In genomic region chr2:189412330-189412953, GRCh38 we compare ENCODE assay signal across 7 cellular contexts. TPM values are rescaled to one million over a fixed set of nuclear protein-coding genes. Genes with fewer than 3 reads are reported as not detected.
DNase-seq lines count a peak whose midpoint lies in the region; ATAC-seq, FAIRE-seq and TF ChIP-seq lines count a peak whose summit lies in the region.

No MANE protein-coding gene starts in this region.

- no peaks in the 10 kb centered on the region for H3K36me3 ChIP-seq in K562 (ENCODE audit: control insufficient read depth, insufficient read depth, low read length)
- no peaks in the 10 kb centered on the region for H3K36me3 ChIP-seq in kidney epithelial cell (ENCODE audit: control insufficient read depth, insufficient read depth, low read length)

- CTCF ChIA-PET in K562 (lab: Yijun Ruan, JAX; ENCODE audit: low intra/inter-chr PET ratio): interaction anchor here (0.7 to 1.9 kb wide), 5 partner anchors 269 to 1913 kb away, joined by 3 to 9 read pairs (median 4); no protein-coding TSS in a partner anchor

- H3K4me1 ChIP-seq in K562 (replicated peaks in 1 of 2; ENCODE audit: control insufficient read depth in 2 of 2, insufficient read depth in 2 of 2, low read length in 2 of 2): no peaks in the 10 kb centered on the region

- 1% methylated on average over 4 of the region's 4 CpGs for WGBS in K562 (ENCODE audit: insufficient coverage, low coverage, missing lambda C conversion rate)

- POLR2A ChIA-PET in K562 (lab: Yijun Ruan, JAX): no interaction called here

- ATAC-seq in GM19468 (IDR thresholded peaks at IDR 0.05; ENCODE audit: extremely low read depth, unreplicated experiment) (peak; percentile 78), K562 (peak; percentile 71)

- TF ChIP-seq EP300 in K562 (IDR thresholded peaks at IDR 0.05; ENCODE audit: low read length): no peak

- no peaks in the 10 kb centered on the region for H4K20me1 ChIP-seq in K562 (replicated peaks; ENCODE audit: control insufficient read depth, insufficient read depth, low read length)

- H3K4me3 ChIP-seq in HL-60 (replicated peaks; ENCODE audit: insufficient read depth, low read length) (no peak overlapping the region), K562 (no peak overlapping the region), kidney epithelial cell (ENCODE audit: low read depth, low read length) (no peak overlapping the region)

- no peaks in the 10 kb centered on the region for H3K79me2 ChIP-seq in K562 (ENCODE audit: control insufficient read depth, insufficient read depth, low read length)

- DNase-seq in EL: peak; percentile 67
- DNase-seq in HL-60 (ENCODE audit: low read depth in 1 of 2, low spot score in 1 of 2): peak in 1 of 2 experiments; percentile 18
- DNase-seq in RPMI8226: peak; percentile 42
- peak; percentile 13 to 43 (median 18) for DNase-seq in K562 (ENCODE audit: extremely low read depth in 1 of 4, low spot score in 3 of 4)
- no peak for DNase-seq in kidney epithelial cell (ENCODE audit: low read depth)
- peak; percentile 21 for DNase-seq in stimulated activated CD4-positive, alpha-beta T cell treated with anti-CD3 and anti-CD28 coated beads, Interleukin-4, amount 100 ng/mL, for 1 hour

- TF ChIP-seq RAD21 in K562 (CRISPR knock-in tag; conservative IDR thresholded peaks at IDR 0.05 in 1 of 2, IDR thresholded peaks at IDR 0.05 in 1 of 2): peak; percentile 76 to 78

- no peak overlapping the region for H2AFZ ChIP-seq in K562 (ENCODE audit: low read depth, low read length)

- H3K9me3 ChIP-seq in K562 (replicated peaks; ENCODE audit: control insufficient read depth, insufficient read depth, low read depth, low read length): no peaks in the 10 kb centered on the region

- no peak for TF ChIP-seq POLR2A in K562 (conservative IDR thresholded peaks at IDR 0.05)

- in situ Hi-C loops in K562 (cut with MboI): loop anchor here (25.0 kb wide), 1 partner anchor 1900 kb away; no protein-coding TSS in a partner anchor

- TF ChIP-seq CTCF in HL-60 (IDR thresholded peaks at IDR 0.05; ENCODE audit: insufficient read depth, low read length): peak; percentile 21
- TF ChIP-seq CTCF in K562 (IDR thresholded peaks at IDR 0.05 in 2 of 3, conservative IDR thresholded peaks at IDR 0.05 in 1 of 3; ENCODE audit: insufficient read depth in 2 of 3, low read depth in 1 of 3, low read length in 3 of 3): peak; percentile 49 to 76 (median 58); a peak in 5 of 6 replicates
- TF ChIP-seq CTCF in kidney epithelial cell (IDR thresholded peaks at IDR 0.05; ENCODE audit: insufficient read depth, low read length, poor library complexity, severe bottlenecking): peak; percentile 51

- intact Hi-C loops in K562 (cut with micrococcal nuclease): loop anchor here (2.0 to 10.0 kb wide), 6 partner anchors 66 to 1830 kb away; no protein-coding TSS in a partner anchor

- no TSS peak for BruUV-seq in K562 (replicated peaks; lab: Mats Ljungman, UMichigan)

- H3K9ac ChIP-seq in K562 (ENCODE audit: insufficient read depth in 1 of 2, low read depth in 2 of 2, low read length in 2 of 2): no peak overlapping the region

- H3K27ac ChIP-seq in HL-60 (replicated peaks) (no peak overlapping the region), K562 (ENCODE audit: extremely low read depth, low read depth, low read length) (no peak overlapping the region)

- FAIRE-seq in K562 (lab: Jason Lieb, UNC): peak; percentile 82

- H3K9me1 ChIP-seq in K562 (ENCODE audit: control insufficient read depth, insufficient read depth, low read length): no peaks in the 10 kb centered on the region

- H3K27me3 ChIP-seq in HL-60 (ENCODE audit: insufficient read depth, poor library complexity, severe bottlenecking) (no peaks in the 10 kb centered on the region), K562 (ENCODE audit: control insufficient read depth in 2 of 2, insufficient read depth in 2 of 2, low read length in 2 of 2) (no peaks in the 10 kb centered on the region), kidney epithelial cell (ENCODE audit: control insufficient read depth, insufficient read depth, low read length) (no peaks in the 10 kb centered on the region)

- no peak overlapping the region for H3K4me2 ChIP-seq in K562 (ENCODE audit: insufficient read depth, low read length)

RNA-seq across cellular contexts. Expression of gene WDR75, which starts 28.8 kb away (rescaled TPM):
- 71.2 and 129 TPM in 2 replicates for total RNA-seq in K562 (2011; cell fraction: chromatin; rRNA removed; ENCODE audit: low replicate concordance)
- total RNA-seq in K562 (2011; cell fraction: nucleolus; rRNA removed): 59.6 and 96.4 TPM in 2 replicates
- 83.7 and 87.0 TPM in 2 replicates for total RNA-seq in K562 (2011; cell fraction: nucleoplasm; rRNA removed)
- total RNA-seq in K562 (2014; rRNA removed): 50.9 and 59.6 TPM in 2 replicates
- total RNA-seq in K562 (2014; rRNA removed; fragmentation: Illumina TruSeq; extraction: Trizol): 81.4 and 91.9 TPM in 2 replicates
- 71.7 and 76.4 TPM in 2 replicates for total RNA-seq in K562 (2015; rRNA removed; fragmentation: Illumina TruSeq; extraction: Trizol)
- total RNA-seq in K562 (2021): 54.2 and 59.1 TPM in 2 replicates
- 71.7 and 104 TPM in 2 replicates for polyA plus RNA-seq in K562 (2011; rRNA removed)
- 21.9 and 26.6 TPM in 2 replicates for polyA plus RNA-seq in K562 (2011; cell fraction: cytosol; rRNA removed)
- polyA plus RNA-seq in K562 (2011; cell fraction: nucleus; rRNA removed): 140 and 156 TPM in 2 replicates
- 25.7 and 120 TPM in 2 replicates for polyA plus RNA-seq in K562 (2012)
- 90.9 and 146 TPM in 2 replicates for polyA plus RNA-seq in K562 (2014; fragmentation: Illumina TruSeq; extraction: Trizol)
- 100 to 1,000 TPM in 1 of 2 experiments, 10 to 100 TPM in 1; 66.3 to 111 TPM for polyA plus RNA-seq in K562 (2014; fragmentation: Nextera tagmentation; extraction: Ambion mirVana)
- polyA plus RNA-seq in K562 (2014; rRNA removed): 60.4 and 68.9 TPM in 2 replicates
- 97.3 and 100 TPM in 2 replicates for polyA minus RNA-seq in K562 (2011; rRNA and poly(A)+ RNA removed)
- polyA minus RNA-seq in K562 (2011; cell fraction: cytosol; rRNA and poly(A)+ RNA removed): 19.5 and 28.0 TPM in 2 replicates
- 96.5 and 115 TPM in 2 replicates for polyA minus RNA-seq in K562 (2011; cell fraction: nucleus; rRNA and poly(A)+ RNA removed)
- total RNA-seq in kidney epithelial cell: 42.2 and 46.8 TPM in 2 replicates
